Comparison of ENCODE assay signal across 1 cellular context in the genomic region with DNA sequence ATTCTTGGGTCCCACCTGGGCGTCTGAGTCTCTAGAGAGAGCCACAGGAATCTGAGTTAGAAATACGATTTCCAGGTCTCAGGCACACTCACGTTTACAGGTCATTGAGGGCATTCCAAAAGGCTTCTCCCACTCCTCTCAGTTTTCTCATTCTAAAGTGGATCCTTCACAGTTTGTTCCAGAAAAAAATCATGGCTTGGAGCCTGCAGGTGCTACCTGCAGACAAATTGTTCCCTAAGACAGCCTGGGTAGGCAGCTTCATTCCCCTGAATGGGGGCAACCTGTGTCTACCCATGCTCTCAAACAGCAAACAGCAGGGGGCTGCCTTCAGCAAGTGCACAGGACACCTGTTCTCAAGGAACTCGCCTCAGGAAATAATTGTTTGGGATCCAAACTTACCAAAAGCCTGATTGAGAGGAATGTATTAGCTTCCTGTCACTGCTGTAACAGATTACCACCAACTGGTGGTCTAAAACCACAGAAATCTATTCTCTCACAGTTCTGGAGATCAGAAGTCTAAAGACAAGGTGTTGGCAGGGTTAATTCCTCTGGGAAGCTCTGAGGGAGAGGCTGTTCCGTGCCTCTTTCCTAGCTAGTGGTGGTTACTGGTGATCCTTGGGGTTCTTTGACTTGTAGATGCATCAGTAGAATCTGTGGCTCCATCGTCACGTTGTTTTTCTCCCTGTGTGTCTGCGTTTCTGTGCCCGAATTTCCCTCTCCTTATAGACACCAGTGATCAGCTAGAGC.
TF ChIP-seq lines count a peak whose summit lies in the region.

No MANE protein-coding gene starts in this region.

TF ChIP-seq in H1, 55 proteins besides CTCF, POLR2A, EP300 and RAD21:
- no peak for TF ChIP-seq CTBP2 (IDR thresholded peaks at IDR 0.05; ENCODE audit: borderline replicate concordance, insufficient read depth, insufficient read length, low read length)
- no peak for TF ChIP-seq RFX5 (IDR thresholded peaks at IDR 0.05; ENCODE audit: borderline replicate concordance, low read depth, low read length)
- no peak for TF ChIP-seq TEAD4 (IDR thresholded peaks at IDR 0.05; ENCODE audit: low read depth, low read length)
- no peak for TF ChIP-seq JUND (IDR thresholded peaks at IDR 0.05; ENCODE audit: low read length)
- TF ChIP-seq, protein P1, sequence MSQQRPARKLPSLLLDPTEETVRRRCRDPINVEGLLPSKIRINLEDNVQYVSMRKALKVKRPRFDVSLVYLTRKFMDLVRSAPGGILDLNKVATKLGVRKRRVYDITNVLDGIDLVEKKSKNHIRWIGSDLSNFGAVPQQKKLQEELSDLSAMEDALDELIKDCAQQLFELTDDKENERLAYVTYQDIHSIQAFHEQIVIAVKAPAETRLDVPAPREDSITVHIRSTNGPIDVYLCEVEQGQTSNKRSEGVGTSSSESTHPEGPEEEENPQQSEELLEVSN (IDR thresholded peaks at IDR 0.05), result no peak
- no peak for TF ChIP-seq BCL11A (IDR thresholded peaks at IDR 0.05; ENCODE audit: low read depth in 2 of 2, low read length in 2 of 2)
- TF ChIP-seq, protein P2, sequence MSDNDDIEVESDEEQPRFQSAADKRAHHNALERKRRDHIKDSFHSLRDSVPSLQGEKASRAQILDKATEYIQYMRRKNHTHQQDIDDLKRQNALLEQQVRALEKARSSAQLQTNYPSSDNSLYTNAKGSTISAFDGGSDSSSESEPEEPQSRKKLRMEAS (IDR thresholded peaks at IDR 0.05), result no peak
- no peak for TF ChIP-seq GABPA (IDR thresholded peaks at IDR 0.05; ENCODE audit: borderline replicate concordance, insufficient read depth, low read length)
- TF ChIP-seq CBX5 (IDR thresholded peaks at IDR 0.05; ENCODE audit: low read depth, low read length), result no peak
- no peak for TF ChIP-seq KDM5A (IDR thresholded peaks at IDR 0.05; ENCODE audit: low read length)
- TF ChIP-seq EZH2 (IDR thresholded peaks at IDR 0.05; ENCODE audit: low read depth, low read length, severe bottlenecking), result no peak
- TF ChIP-seq CHD7 (IDR thresholded peaks at IDR 0.05; ENCODE audit: insufficient replicate concordance, low read length), result no peak
- no peak for TF ChIP-seq CEBPB (IDR thresholded peaks at IDR 0.05; ENCODE audit: low read depth, low read length)
- no peak for TF ChIP-seq SIRT6 (IDR thresholded peaks at IDR 0.05; ENCODE audit: low read length)
- TF ChIP-seq CREB1 (IDR thresholded peaks at IDR 0.05), result no peak
